ENCODE assay signal across 17 cellular contexts in the genomic region with DNA sequence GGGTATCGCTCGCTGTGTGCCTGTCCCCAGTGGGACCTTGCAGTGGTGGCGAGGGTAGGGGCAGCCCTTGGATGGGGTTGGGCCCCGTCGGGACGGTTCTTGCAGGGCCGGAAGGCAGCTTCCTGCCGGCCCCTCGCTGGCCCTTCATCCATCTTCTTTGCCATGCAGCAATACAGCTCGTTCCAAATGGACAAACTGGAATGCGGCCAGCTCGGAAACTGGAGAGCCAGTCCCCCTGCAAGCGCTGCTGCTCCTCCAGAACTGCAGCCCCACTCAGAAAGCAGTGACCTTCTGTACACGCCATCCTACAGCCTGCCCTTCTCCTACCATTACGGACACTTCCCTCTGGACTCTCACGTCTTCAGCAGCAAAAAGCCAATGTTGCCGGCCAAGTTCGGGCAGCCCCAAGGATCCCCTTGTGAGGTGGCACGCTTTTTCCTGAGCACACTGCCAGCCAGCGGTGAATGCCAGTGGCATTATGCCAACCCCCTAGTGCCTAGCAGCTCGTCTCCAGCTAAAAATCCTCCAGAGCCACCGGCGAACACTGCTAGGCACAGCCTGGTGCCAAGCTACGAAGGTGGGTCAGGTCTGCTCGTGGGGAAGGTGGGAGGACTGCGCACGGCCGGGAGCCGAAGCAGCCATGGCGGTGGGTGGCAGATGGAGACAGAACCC. TPM values are rescaled to one million over a fixed set of nuclear protein-coding genes. Genes with fewer than 3 reads are reported as not detected.
A peak's percentile ranks its signal among the peaks of the same experiment; 100 is the strongest.
DNase-seq lines count a peak whose midpoint lies in the region; ATAC-seq and TF ChIP-seq lines count a peak whose summit lies in the region.
"Had no signal": no experiment of that assay in that cellular context is flagged by ENCODE, and none has a peak within 500 bp of the region (broad histone marks: within the 10 kb centered on the region; RNA-seq: fewer than 3 reads in every experiment).

No MANE protein-coding gene starts in this region.

- peak; percentile 56 to 88 for DNase-seq in NCI-H446 (lab: John Stamatoyannopoulos, UW)
- DNase-seq in Right ventricle myocardium superior, result no peak
- DNase-seq in renal cortical epithelial cell (ENCODE audit: low read depth), result peak; percentile 40
- DNase-seq in activated T-helper 2 cell treated with anti-CD3 and anti-CD28 coated beads, Interferon-gamma antibody, Interleukin-2, Interleukin-4, amounts not matched to agents 10 μg/mL and 5 μg/mL and 100 μg/mL, durations not matched to agents 14 hours and 24 hours and 36 hours (ENCODE audit: low spot score), result no peak
- no peak for DNase-seq in activated naive CD8-positive, alpha-beta T cell treated with anti-CD3 and anti-CD28 coated beads for 36 hours
- DNase-seq in HPDE6-E6E7 (ENCODE audit: extremely low spot score), result no peak
- DNase-seq: activated CD4-positive, alpha-beta T cell treated with anti-CD3 and anti-CD28 coated beads, Interleukin-2, amount 50 U/mL, for 1 hour; endodermal cell; foreskin melanocyte; H9; MG63; NCI-H524; T-helper 9 cell had no signal

- no peak overlapping the region for H3K27ac Mint-ChIP-seq in activated T-helper 2 cell treated with anti-CD3 and anti-CD28 coated beads, Interferon-gamma antibody, Interleukin-2, Interleukin-4, amounts not matched to agents 10 μg/mL and 5 μg/mL and 100 μg/mL, durations not matched to agents 14 hours and 24 hours and 36 hours
- no peak overlapping the region for H3K27ac Mint-ChIP-seq in activated naive CD8-positive, alpha-beta T cell treated with anti-CD3 and anti-CD28 coated beads for 36 hours
- H3K27ac Mint-ChIP-seq: activated T-helper 1 cell treated with anti-CD3 and anti-CD28 coated beads, Interleukin-12 subunit alpha, Interleukin-12 subunit beta, Interleukin-2, Interleukin-4 antibody, amounts not matched to agents 30 ng/mL and 10 ng/mL and 1 ng/mL, durations not matched to agents 14 hours and 24 hours and 36 hours; endodermal cell had no signal

- H3K4me3 Mint-ChIP-seq in activated T-helper 2 cell treated with anti-CD3 and anti-CD28 coated beads, Interferon-gamma antibody, Interleukin-2, Interleukin-4, amounts not matched to agents 10 μg/mL and 5 μg/mL and 100 μg/mL, durations not matched to agents 14 hours and 24 hours and 36 hours (ENCODE audit: low read depth), result no peak overlapping the region
- no peak overlapping the region for H3K4me3 Mint-ChIP-seq in activated naive CD8-positive, alpha-beta T cell treated with anti-CD3 and anti-CD28 coated beads for 36 hours
- H3K4me3 Mint-ChIP-seq: activated T-helper 1 cell treated with anti-CD3 and anti-CD28 coated beads, Interleukin-12 subunit alpha, Interleukin-12 subunit beta, Interleukin-2, Interleukin-4 antibody, amounts not matched to agents 30 ng/mL and 10 ng/mL and 1 ng/mL, durations not matched to agents 14 hours and 24 hours and 36 hours; endodermal cell; H9 had no signal

- TF ChIP-seq EP300 in Ishikawa (IDR thresholded peaks at IDR 0.05; ENCODE audit: borderline replicate concordance), result no peak

- no peaks in the 10 kb centered on the region for H3K9me3 Mint-ChIP-seq in activated T-helper 2 cell treated with anti-CD3 and anti-CD28 coated beads, Interferon-gamma antibody, Interleukin-2, Interleukin-4, amounts not matched to agents 10 μg/mL and 5 μg/mL and 100 μg/mL, durations not matched to agents 14 hours and 24 hours and 36 hours
- no peaks in the 10 kb centered on the region for H3K9me3 Mint-ChIP-seq in activated naive CD8-positive, alpha-beta T cell treated with anti-CD3 and anti-CD28 coated beads for 36 hours
- H3K9me3 Mint-ChIP-seq: activated T-helper 1 cell treated with anti-CD3 and anti-CD28 coated beads, Interleukin-12 subunit alpha, Interleukin-12 subunit beta, Interleukin-2, Interleukin-4 antibody, amounts not matched to agents 30 ng/mL and 10 ng/mL and 1 ng/mL, durations not matched to agents 14 hours and 24 hours and 36 hours; endodermal cell; H9 had no signal

- ATAC-seq in Right ventricle myocardium superior (ENCODE audit: poor library complexity) (peak; percentile 49), GM19351 (IDR thresholded peaks at IDR 0.05; ENCODE audit: unreplicated experiment) (no peak)
- ATAC-seq: sciatic nerve had no signal

- intact Hi-C loops in Right ventricle myocardium superior (cut with DNase I), result loop anchor here (10.0 kb wide), 1 partner anchor 170 kb away; no protein-coding TSS in a partner anchor
- intact Hi-C loops in activated T-helper 2 cell treated with anti-CD3 and anti-CD28 coated beads, Interferon-gamma antibody, Interleukin-2, Interleukin-4, amounts not matched to agents 10 μg/mL and 5 μg/mL and 100 μg/mL, durations not matched to agents 14 hours and 24 hours and 36 hours (cut with micrococcal nuclease), result no loop called here

- no peak for TF ChIP-seq RAD21 in Ishikawa (IDR thresholded peaks at IDR 0.05; ENCODE audit: low read depth)

- no peaks in the 10 kb centered on the region for H3K36me3 Mint-ChIP-seq in activated T-helper 2 cell treated with anti-CD3 and anti-CD28 coated beads, Interferon-gamma antibody, Interleukin-2, Interleukin-4, amounts not matched to agents 10 μg/mL and 5 μg/mL and 100 μg/mL, durations not matched to agents 14 hours and 24 hours and 36 hours (ENCODE audit: low read depth)
- H3K36me3 Mint-ChIP-seq in activated naive CD8-positive, alpha-beta T cell treated with anti-CD3 and anti-CD28 coated beads for 36 hours, result peaks cover 2% of the 10 kb centered on the region

- peaks cover 3% of the 10 kb centered on the region for H3K4me1 Mint-ChIP-seq in activated T-helper 2 cell treated with anti-CD3 and anti-CD28 coated beads, Interferon-gamma antibody, Interleukin-2, Interleukin-4, amounts not matched to agents 10 μg/mL and 5 μg/mL and 100 μg/mL, durations not matched to agents 14 hours and 24 hours and 36 hours (ENCODE audit: low read depth)
- peaks cover 6% of the 10 kb centered on the region for H3K4me1 Mint-ChIP-seq in activated naive CD8-positive, alpha-beta T cell treated with anti-CD3 and anti-CD28 coated beads for 36 hours

- peaks cover 51% of the 10 kb centered on the region for H3K27me3 Mint-ChIP-seq in activated T-helper 2 cell treated with anti-CD3 and anti-CD28 coated beads, Interferon-gamma antibody, Interleukin-2, Interleukin-4, amounts not matched to agents 10 μg/mL and 5 μg/mL and 100 μg/mL, durations not matched to agents 14 hours and 24 hours and 36 hours (ENCODE audit: low read depth)
- peaks cover 47% of the 10 kb centered on the region for H3K27me3 Mint-ChIP-seq in activated naive CD8-positive, alpha-beta T cell treated with anti-CD3 and anti-CD28 coated beads for 36 hours

TF ChIP-seq in Ishikawa, 13 proteins besides CTCF, POLR2A, EP300 and RAD21:
- TF ChIP-seq, protein P1, sequence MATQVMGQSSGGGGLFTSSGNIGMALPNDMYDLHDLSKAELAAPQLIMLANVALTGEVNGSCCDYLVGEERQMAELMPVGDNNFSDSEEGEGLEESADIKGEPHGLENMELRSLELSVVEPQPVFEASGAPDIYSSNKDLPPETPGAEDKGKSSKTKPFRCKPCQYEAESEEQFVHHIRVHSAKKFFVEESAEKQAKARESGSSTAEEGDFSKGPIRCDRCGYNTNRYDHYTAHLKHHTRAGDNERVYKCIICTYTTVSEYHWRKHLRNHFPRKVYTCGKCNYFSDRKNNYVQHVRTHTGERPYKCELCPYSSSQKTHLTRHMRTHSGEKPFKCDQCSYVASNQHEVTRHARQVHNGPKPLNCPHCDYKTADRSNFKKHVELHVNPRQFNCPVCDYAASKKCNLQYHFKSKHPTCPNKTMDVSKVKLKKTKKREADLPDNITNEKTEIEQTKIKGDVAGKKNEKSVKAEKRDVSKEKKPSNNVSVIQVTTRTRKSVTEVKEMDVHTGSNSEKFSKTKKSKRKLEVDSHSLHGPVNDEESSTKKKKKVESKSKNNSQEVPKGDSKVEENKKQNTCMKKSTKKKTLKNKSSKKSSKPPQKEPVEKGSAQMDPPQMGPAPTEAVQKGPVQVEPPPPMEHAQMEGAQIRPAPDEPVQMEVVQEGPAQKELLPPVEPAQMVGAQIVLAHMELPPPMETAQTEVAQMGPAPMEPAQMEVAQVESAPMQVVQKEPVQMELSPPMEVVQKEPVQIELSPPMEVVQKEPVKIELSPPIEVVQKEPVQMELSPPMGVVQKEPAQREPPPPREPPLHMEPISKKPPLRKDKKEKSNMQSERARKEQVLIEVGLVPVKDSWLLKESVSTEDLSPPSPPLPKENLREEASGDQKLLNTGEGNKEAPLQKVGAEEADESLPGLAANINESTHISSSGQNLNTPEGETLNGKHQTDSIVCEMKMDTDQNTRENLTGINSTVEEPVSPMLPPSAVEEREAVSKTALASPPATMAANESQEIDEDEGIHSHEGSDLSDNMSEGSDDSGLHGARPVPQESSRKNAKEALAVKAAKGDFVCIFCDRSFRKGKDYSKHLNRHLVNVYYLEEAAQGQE (IDR thresholded peaks at IDR 0.05; ENCODE audit: low read depth), result no peak
- TF ChIP-seq TCF12 (IDR thresholded peaks at IDR 0.05; ENCODE audit: low read depth) (no peak), FOXM1 (IDR thresholded peaks at IDR 0.05; ENCODE audit: borderline replicate concordance, low read depth) (no peak), CREB1 (IDR thresholded peaks at IDR 0.05; ENCODE audit: low read depth) (no peak), EGR1 (IDR thresholded peaks at IDR 0.05) (no peak), TAF1 (IDR thresholded peaks at IDR 0.05; ENCODE audit: low read depth) (no peak), NFIC (IDR thresholded peaks at IDR 0.05) (peak; percentile 64)

RNA-seq across cellular contexts. Expression of a gene that starts 45.8 kb away (rescaled TPM):
- total RNA-seq in Right ventricle myocardium superior (not detected), renal cortical epithelial cell (4.0 and 23.1 TPM in 2 replicates)
- 0.18 and 0.21 TPM in 2 replicates for total RNA-seq in activated T-helper 2 cell treated with anti-CD3 and anti-CD28 coated beads, Interferon-gamma antibody, Interleukin-2, Interleukin-4, amounts not matched to agents 10 μg/mL and 5 μg/mL and 100 μg/mL, durations not matched to agents 14 hours and 24 hours and 36 hours
- not detected for total RNA-seq in activated naive CD8-positive, alpha-beta T cell treated with anti-CD3 and anti-CD28 coated beads for 36 hours
- total RNA-seq: endodermal cell, H9, sciatic nerve had no signal

Comparison
In these comparisons a context has a peak if more than half of its experiments do, and no peak if none do; other contexts are left out.
1. DNase-seq: peak in NCI-H446 (2 of 2) and renal cortical epithelial cell (single experiment); none in Right ventricle myocardium superior (single experiment), activated T-helper 2 cell treated with anti-CD3 and anti-CD28 coated beads, Interferon-gamma antibody, Interleukin-2, Interleukin-4, amounts not matched to agents 10 μg/mL and 5 μg/mL and 100 μg/mL, durations not matched to agents 14 hours and 24 hours and 36 hours (single experiment), activated naive CD8-positive, alpha-beta T cell treated with anti-CD3 and anti-CD28 coated beads for 36 hours (single experiment) and HPDE6-E6E7 (single experiment).